Comparison of ENCODE assay signal across 24 cellular contexts in the genomic region with DNA sequence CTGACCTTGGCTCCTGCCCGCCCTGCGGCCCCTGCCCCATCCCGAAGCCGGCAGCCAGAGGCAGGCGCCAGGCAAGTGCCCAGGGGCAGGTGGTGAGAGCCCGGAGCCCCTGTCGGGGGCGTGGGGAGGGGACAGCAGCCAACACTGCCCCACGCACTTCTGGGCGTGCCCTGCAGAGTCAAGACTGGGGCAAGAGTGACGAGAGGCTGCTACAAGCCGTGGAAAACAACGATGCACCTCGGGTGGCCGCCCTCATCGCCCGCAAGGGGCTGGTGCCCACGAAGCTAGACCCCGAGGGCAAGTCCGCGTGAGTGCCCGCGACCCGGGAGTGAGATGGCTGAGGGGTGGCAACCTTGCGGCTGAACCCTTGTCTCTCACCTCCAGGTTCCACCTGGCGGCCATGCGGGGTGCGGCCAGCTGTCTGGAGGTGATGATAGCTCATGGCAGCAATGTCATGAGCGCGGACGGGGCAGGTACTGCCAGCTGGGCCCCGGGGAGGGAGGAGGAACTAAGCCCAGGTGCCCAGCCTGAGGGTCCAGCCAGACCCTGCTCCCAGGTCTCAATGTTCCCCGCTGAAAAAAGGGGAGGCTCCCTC. TPM values are rescaled to one million over a fixed set of nuclear protein-coding genes. Genes with fewer than 3 reads are reported as not detected.
DNase-seq lines count a peak whose midpoint lies in the region; FAIRE-seq and TF ChIP-seq lines count a peak whose summit lies in the region.
"Had no signal": no experiment of that assay in that cellular context is flagged by ENCODE, and none has a peak within 500 bp of the region (broad histone marks: within the 10 kb centered on the region; RNA-seq: fewer than 3 reads in every experiment).

No MANE protein-coding gene starts in this region.

- H3K4me3 ChIP-seq in small intestine (ENCODE audit: low read depth in 1 of 2, low read length in 2 of 2), result no peak overlapping the region
- H3K4me3 ChIP-seq: coronary artery, sigmoid colon, thyroid gland had no signal

- in situ Hi-C loops in GM13976 (cut with MboI; ENCODE audit: low sequenced_read_pairs, unreplicated experiment), result loop anchor here (10.0 kb wide), 1 partner anchor 215 kb away; a partner anchor contains a TSS

- H3K27me3 ChIP-seq in small intestine (ENCODE audit: control insufficient read depth in 2 of 2, insufficient read depth in 2 of 2, low read length in 2 of 2), result peaks cover 0 to 25% of the 10 kb centered on the region in 2 donors

- peaks cover 7% of the 10 kb centered on the region for H3K36me3 Mint-ChIP-seq in chondrocyte (ENCODE audit: low read depth)

- H3K27me3 Mint-ChIP-seq in chondrocyte (ENCODE audit: low read depth), result peaks cover 55% of the 10 kb centered on the region

- FAIRE-seq in small intestine (lab: Jason Lieb, UNC), result no peak
- FAIRE-seq: A204.1, astrocyte, islet of Langerhans had no signal

- H3K9me3 Mint-ChIP-seq in chondrocyte (ENCODE audit: low read depth), result no peaks in the 10 kb centered on the region

- H3K4me3 Mint-ChIP-seq in chondrocyte (ENCODE audit: unreplicated experiment), result no peak overlapping the region
- H3K4me3 Mint-ChIP-seq: activated CD8-positive, alpha-beta memory T cell treated with anti-CD3 and anti-CD28 coated beads, Interleukin-2, amount 10 ng/mL, durations not matched to agents 7 days and 5 days; T-helper 17 cell had no signal

- peak; percentile 4 for DNase-seq in DMS79 treated with DMSO at 0.1 percent for 48 hours (lab: John Stamatoyannopoulos, UW)
- DNase-seq in DMS79 (lab: John Stamatoyannopoulos, UW), result no peak
- DNase-seq in NCI-H1417 (lab: John Stamatoyannopoulos, UW), result peak in 2 of 3 experiments; percentile 64 to 69
- no peak for DNase-seq in chondrocyte (ENCODE audit: low spot score)
- peak; percentile 50 for DNase-seq in small intestine
- no peak for DNase-seq in GM13976 (ENCODE audit: low spot score)
- no peak for DNase-seq in kidney glomerular epithelial cell (lab: John Stamatoyannopoulos, UW)
- no peak for DNase-seq in NCI-H82 treated with DMSO at 0.1 percent for 48 hours (lab: John Stamatoyannopoulos, UW; ENCODE audit: unreplicated experiment)
- DNase-seq: activated CD4-positive, CD25-positive, alpha-beta regulatory T cell treated with anti-CD3 and anti-CD28 coated beads, Interleukin-2, amount 50 U/mL, for 72 hours; activated CD8-positive, alpha-beta memory T cell treated with anti-CD3 and anti-CD28 coated beads, Interleukin-2, amount 10 ng/mL, durations not matched to agents 7 days and 5 days; activated gamma-delta T cell; NCI-H1694 treated with DMSO at 0.1 percent for 48 hours; NCI-H526 treated with DMSO at 0.1 percent for 48 hours; occipital lobe; sigmoid colon; stimulated activated CD4-positive, alpha-beta T cell treated with anti-CD3 and anti-CD28 coated beads, Interleukin-4, amount 100 ng/mL, for 24 hours; T-helper 17 cell; thyroid gland had no signal

- WGBS in small intestine, 3 donors, result 27 to 67% (median 56%) methylated on average over 32 to 33 of the region's 33 CpGs

- peaks cover 19% of the 10 kb centered on the region for H3K4me1 Mint-ChIP-seq in chondrocyte (ENCODE audit: low read depth)

- TF ChIP-seq CTCF in chondrocyte (IDR thresholded peaks at IDR 0.05) (peak; percentile 15), GM13976 (IDR thresholded peaks at IDR 0.05; ENCODE audit: borderline replicate concordance, control extremely low read depth, extremely low read depth, insufficient read depth, missing control alignments) (no peak)

- H3K27ac ChIP-seq in small intestine (ENCODE audit: low read depth in 1 of 2, low read length in 1 of 2), result no peak overlapping the region
- H3K27ac ChIP-seq: coronary artery, epithelial cell of prostate, sigmoid colon, thyroid gland had no signal

- no peaks in the 10 kb centered on the region for H3K9me3 ChIP-seq in small intestine (ENCODE audit: control insufficient read depth, low read depth)
- H3K9me3 ChIP-seq: sigmoid colon, thyroid gland had no signal

- H3K36me3 ChIP-seq in small intestine (ENCODE audit: control insufficient read depth in 2 of 2, insufficient read depth in 2 of 2, low read length in 2 of 2), result no peaks in the 10 kb centered on the region
- H3K36me3 ChIP-seq: sigmoid colon, thyroid gland had no signal

- no peak overlapping the region for H3K27ac Mint-ChIP-seq in chondrocyte (ENCODE audit: unreplicated experiment)
- H3K27ac Mint-ChIP-seq: activated CD8-positive, alpha-beta memory T cell treated with anti-CD3 and anti-CD28 coated beads, Interleukin-2, amount 10 ng/mL, durations not matched to agents 7 days and 5 days had no signal

- H3K4me1 ChIP-seq in small intestine (ENCODE audit: control insufficient read depth in 2 of 2, insufficient read depth in 1 of 2, low read depth in 1 of 2, low read length in 1 of 2), result no peaks in the 10 kb centered on the region

RNA-seq across cellular contexts. Expression of a gene that starts 17.3 kb away (rescaled TPM):
- total RNA-seq in chondrocyte, result 0.47 to 1.3 TPM (median 0.92 TPM) in 3 replicates
- 1 to 10 TPM; 1.6 to 2.7 (median 1.9) TPM for polyA plus RNA-seq in small intestine

RNA-seq across cellular contexts. Expression of a gene that starts 17.4 kb away (rescaled TPM):
- 19.5 to 21.9 TPM (median 19.7 TPM) in 3 replicates for total RNA-seq in chondrocyte
- polyA plus RNA-seq in small intestine, result 10 to 100 TPM; 39.2 to 48.1 (median 46.5) TPM

RNA-seq across cellular contexts. Expression of a gene that starts 29.5 kb away (rescaled TPM):
- total RNA-seq in chondrocyte, result 1.2 to 2.6 TPM (median 1.2 TPM) in 3 replicates
- 1 to 10 TPM in 2 of 3 donors, under 1 TPM in 1; 0.89 to 6.2 (median 3.5) TPM for polyA plus RNA-seq in small intestine
- total RNA-seq: T-helper 17 cell had no signal

RNA-seq across cellular contexts. Expression of a gene that starts 46.4 kb away (rescaled TPM):
- total RNA-seq in chondrocyte, result not detected in 3 replicates
- 100 to 1,000 TPM in 2 of 3 donors, 10 to 100 TPM in 1; 77.2 to 658 (median 496) TPM for polyA plus RNA-seq in small intestine
- total RNA-seq: astrocyte, occipital lobe, thyroid gland had no signal
- polyA plus RNA-seq: CD14-positive monocyte had no signal

RNA-seq across cellular contexts. Expression of a gene that starts 47.1 kb away (rescaled TPM):
- 12.2 to 13.7 TPM (median 13.3 TPM) in 3 replicates for total RNA-seq in chondrocyte
- 10 to 100 TPM; 27.3 to 31.0 (median 30.8) TPM for polyA plus RNA-seq in small intestine

Comparison
In these comparisons a context has a peak if more than half of its experiments do, and no peak if none do; other contexts are left out.
1. DNase-seq: peak in DMS79 treated with DMSO at 0.1 percent for 48 hours (single experiment), NCI-H1417 (2 of 3) and small intestine (single experiment); none in DMS79 (single experiment), chondrocyte (single experiment), GM13976 (single experiment), kidney glomerular epithelial cell (single experiment) and NCI-H82 treated with DMSO at 0.1 percent for 48 hours (single experiment).